In genomic region chr17:49349535-49349934, GRCh38 we compare ENCODE assay signal across 23 cellular contexts.
"Had no signal": no experiment of that assay in that cellular context is flagged by ENCODE, and none has a peak within 500 bp of the region (broad histone marks: within the 10 kb centered on the region; RNA-seq: fewer than 3 reads in every experiment).

No MANE protein-coding gene starts in this region.

- H3K4me1 Mint-ChIP-seq: endodermal cell, neural crest cell had no signal

- H3K9me3 Mint-ChIP-seq: activated B cell treated with CpG ODN at 0.5 μM for 24 hours; memory B cell; stimulated activated effector memory CD8-positive, alpha-beta T cell treated with anti-CD3 and anti-CD28 coated beads, Interleukin-12 subunit alpha, Interleukin-12 subunit beta, amount 100 ng/mL, for 72 hours; stimulated activated naive CD8-positive, alpha-beta T cell treated with anti-CD3 and anti-CD28 coated beads, Interleukin-15, amount 100 ng/mL, for 72 hours had no signal

- H3K9me3 ChIP-seq: heart left ventricle, mucosa of descending colon, tibial artery had no signal

- H3K4me3 ChIP-seq: coronary artery, heart left ventricle, mucosa of descending colon, tibial artery had no signal

- ATAC-seq: activated CD4-positive, alpha-beta T cell treated with anti-CD3 and anti-CD28 coated beads for 36 hours; heart left ventricle; left cardiac atrium; mucosa of descending colon; sciatic nerve; stimulated activated effector memory CD8-positive, alpha-beta T cell treated with anti-CD3 and anti-CD28 coated beads, Interleukin-12 subunit alpha, Interleukin-12 subunit beta, amount 100 ng/mL, for 72 hours; stimulated activated naive CD8-positive, alpha-beta T cell treated with anti-CD3 and anti-CD28 coated beads, Interleukin-15, amount 100 ng/mL, for 72 hours had no signal

- DNase-seq: activated B cell treated with CpG ODN at 0.5 μM for 24 hours; activated CD4-positive, alpha-beta T cell treated with anti-CD3 and anti-CD28 coated beads for 36 hours; activated CD4-positive, alpha-beta T cell treated with anti-CD3 and anti-CD28 coated beads, Interleukin-2, amount 50 U/mL, for 4 hours; activated naive CD4-positive, alpha-beta T cell treated with Interleukin-2 at 50 U/mL for 16 hours; activated T-cell treated with anti-CD3 and anti-CD28 coated beads, Interleukin-2, amount 50 U/mL, for 48 hours; amygdala; cerebellar nuclear complex; endodermal cell; heart left ventricle; left cardiac atrium; mucosa of descending colon; posterior cingulate gyrus; small intestine; stimulated activated CD4-positive, alpha-beta T cell treated with anti-CD3 and anti-CD28 coated beads, Interleukin-2, amount 100 ng/mL, for 24 hours; stimulated activated naive CD8-positive, alpha-beta T cell treated with anti-CD3 and anti-CD28 coated beads, Interleukin-15, amount 100 ng/mL, for 72 hours; T1000; tibial artery had no signal

- H3K27ac Mint-ChIP-seq: activated B cell treated with CpG ODN at 0.5 μM for 24 hours; activated CD4-positive, alpha-beta T cell treated with anti-CD3 and anti-CD28 coated beads for 36 hours; endodermal cell; memory B cell; stimulated activated effector memory CD8-positive, alpha-beta T cell treated with anti-CD3 and anti-CD28 coated beads, Interleukin-12 subunit alpha, Interleukin-12 subunit beta, amount 100 ng/mL, for 72 hours; stimulated activated naive CD8-positive, alpha-beta T cell treated with anti-CD3 and anti-CD28 coated beads, Interleukin-15, amount 100 ng/mL, for 72 hours had no signal

- H3K27me3 ChIP-seq: heart left ventricle, tibial artery had no signal

- H3K27ac ChIP-seq: coronary artery, epithelial cell of prostate, heart left ventricle, tibial artery had no signal

- H3K4me3 Mint-ChIP-seq: activated B cell treated with CpG ODN at 0.5 μM for 24 hours; activated CD4-positive, alpha-beta T cell treated with anti-CD3 and anti-CD28 coated beads for 36 hours; endodermal cell; memory B cell; neural crest cell; stimulated activated naive CD8-positive, alpha-beta T cell treated with anti-CD3 and anti-CD28 coated beads, Interleukin-15, amount 100 ng/mL, for 72 hours had no signal

- H3K27me3 Mint-ChIP-seq: activated B cell treated with CpG ODN at 0.5 μM for 24 hours; activated CD4-positive, alpha-beta T cell treated with anti-CD3 and anti-CD28 coated beads for 36 hours; memory B cell; stimulated activated naive CD8-positive, alpha-beta T cell treated with anti-CD3 and anti-CD28 coated beads, Interleukin-15, amount 100 ng/mL, for 72 hours had no signal

- FAIRE-seq: small intestine had no signal

- H3K36me3 ChIP-seq: tibial artery had no signal
